ENCODE assay signal across 21 cellular contexts in genomic region chr2:197950754-197951153, GRCh38.
"Had no signal": no experiment of that assay in that cellular context is flagged by ENCODE, and none has a peak within 500 bp of the region (broad histone marks: within the 10 kb centered on the region; RNA-seq: fewer than 3 reads in every experiment).

No MANE protein-coding gene starts in this region.

- H3K9me3 Mint-ChIP-seq: activated T-cell treated with anti-CD3 and anti-CD28 coated beads, Interleukin-2, amount 50 U/mL, for 72 hours; central memory CD8-positive, alpha-beta T cell; effector memory CD8-positive, alpha-beta T cell; immature natural killer cell had no signal

- H3K27ac Mint-ChIP-seq: activated CD4-positive, alpha-beta memory T cell treated with anti-CD3 and anti-CD28 coated beads, Interleukin-2, amount 10 ng/mL, durations not matched to agents 7 days and 5 days; activated CD4-positive, alpha-beta T cell treated with anti-CD3 and anti-CD28 coated beads, Interleukin-2, amount 10 ng/mL, durations not matched to agents 24 days and 14 days; activated naive CD4-positive, alpha-beta T cell treated with anti-CD3 and anti-CD28 coated beads for 36 hours; activated naive CD8-positive, alpha-beta T cell treated with anti-CD3 and anti-CD28 coated beads, Interleukin-2, amount 10 ng/mL, durations not matched to agents 7 days and 5 days; activated T-cell treated with anti-CD3 and anti-CD28 coated beads, Interleukin-2, amount 50 U/mL, for 72 hours; effector memory CD8-positive, alpha-beta T cell; immature natural killer cell; stimulated activated memory B cell treated with anti-CD40 and anti-IgM and Interleukin-4, amounts not matched to agents 10 μg/mL and 1 μg/mL and 100 μg/mL, for 72 hours had no signal

- H3K36me3 Mint-ChIP-seq: activated naive CD8-positive, alpha-beta T cell treated with anti-CD3 and anti-CD28 coated beads, Interleukin-2, amount 10 ng/mL, durations not matched to agents 7 days and 5 days; brain; immature natural killer cell; stimulated activated memory B cell treated with anti-CD40 and anti-IgM and Interleukin-4, amounts not matched to agents 10 μg/mL and 1 μg/mL and 100 μg/mL, for 72 hours had no signal

- H3K27me3 ChIP-seq: sigmoid colon, transverse colon, uterus had no signal

- H3K27me3 Mint-ChIP-seq: activated CD4-positive, alpha-beta memory T cell treated with anti-CD3 and anti-CD28 coated beads, Interleukin-2, amount 10 ng/mL, durations not matched to agents 7 days and 5 days; activated naive CD8-positive, alpha-beta T cell treated with anti-CD3 and anti-CD28 coated beads, Interleukin-2, amount 10 ng/mL, durations not matched to agents 7 days and 5 days; central memory CD8-positive, alpha-beta T cell; effector memory CD8-positive, alpha-beta T cell; naive thymus-derived CD8-positive, alpha-beta T cell had no signal

- H3K9me3 ChIP-seq: sigmoid colon, transverse colon, uterus had no signal

- H3K4me1 ChIP-seq: transverse colon had no signal

- DNase-seq: activated CD4-positive, alpha-beta memory T cell treated with anti-CD3 and anti-CD28 coated beads, Interleukin-2, amount 10 ng/mL, durations not matched to agents 7 days and 5 days; activated CD4-positive, alpha-beta T cell treated with anti-CD3 and anti-CD28 coated beads, Interleukin-2, amount 10 ng/mL, durations not matched to agents 24 days and 14 days; activated effector memory CD4-positive, alpha-beta T cell treated with Interleukin-2 at 50 U/mL for 16 hours; activated naive CD4-positive, alpha-beta T cell treated with anti-CD3 and anti-CD28 coated beads for 36 hours; activated naive CD8-positive, alpha-beta T cell treated with anti-CD3 and anti-CD28 coated beads, Interleukin-2, amount 10 ng/mL, durations not matched to agents 7 days and 5 days; activated T-cell treated with anti-CD3 and anti-CD28 coated beads, Interleukin-2, amount 50 U/mL, for 72 hours; aorta; effector memory CD8-positive, alpha-beta T cell; immature natural killer cell; naive thymus-derived CD8-positive, alpha-beta T cell; sigmoid colon; stimulated activated CD4-positive, alpha-beta T cell treated with anti-CD3 and anti-CD28 coated beads, Interleukin-15, amount 100 ng/mL, for 24 hours; transverse colon had no signal

- H3K36me3 ChIP-seq: sigmoid colon, transverse colon, uterus had no signal

- H3K4me1 Mint-ChIP-seq: activated naive CD8-positive, alpha-beta T cell treated with anti-CD3 and anti-CD28 coated beads, Interleukin-2, amount 10 ng/mL, durations not matched to agents 7 days and 5 days; central memory CD8-positive, alpha-beta T cell; immature natural killer cell; stimulated activated memory B cell treated with anti-CD40 and anti-IgM and Interleukin-4, amounts not matched to agents 10 μg/mL and 1 μg/mL and 100 μg/mL, for 72 hours had no signal

- H3K4me3 Mint-ChIP-seq: activated CD4-positive, alpha-beta memory T cell treated with anti-CD3 and anti-CD28 coated beads, Interleukin-2, amount 10 ng/mL, durations not matched to agents 7 days and 5 days; activated CD4-positive, alpha-beta T cell treated with anti-CD3 and anti-CD28 coated beads, Interleukin-2, amount 10 ng/mL, durations not matched to agents 24 days and 14 days; activated naive CD4-positive, alpha-beta T cell treated with anti-CD3 and anti-CD28 coated beads for 36 hours; activated naive CD8-positive, alpha-beta T cell treated with anti-CD3 and anti-CD28 coated beads, Interleukin-2, amount 10 ng/mL, durations not matched to agents 7 days and 5 days; activated T-cell treated with anti-CD3 and anti-CD28 coated beads, Interleukin-2, amount 50 U/mL, for 72 hours; brain; central memory CD8-positive, alpha-beta T cell; effector memory CD8-positive, alpha-beta T cell; immature natural killer cell; naive thymus-derived CD8-positive, alpha-beta T cell; stimulated activated memory B cell treated with anti-CD40 and anti-IgM and Interleukin-4, amounts not matched to agents 10 μg/mL and 1 μg/mL and 100 μg/mL, for 72 hours had no signal

- H3K27ac ChIP-seq: sigmoid colon, transverse colon, VCaP had no signal

- ATAC-seq: activated CD4-positive, CD25-positive, alpha-beta regulatory T cell treated with anti-CD3 and anti-CD28 coated beads, Interleukin-2, amount 50 U/mL, for 24 hours; activated T-cell treated with anti-CD3 and anti-CD28 coated beads, Interleukin-2, amount 50 U/mL, for 72 hours; effector memory CD8-positive, alpha-beta T cell; left lobe of liver; naive thymus-derived CD8-positive, alpha-beta T cell; stimulated activated memory B cell treated with anti-CD40 and anti-IgM and Interleukin-4, amounts not matched to agents 10 μg/mL and 1 μg/mL and 100 μg/mL, for 72 hours had no signal

- H3K4me3 ChIP-seq: sigmoid colon, smooth muscle cell, transverse colon, uterus had no signal
